16 cellular contexts compared by ENCODE assay signal in genomic region chr2:153416071-153416470, GRCh38.
"Had no signal": no experiment of that assay in that cellular context is flagged by ENCODE, and none has a peak within 500 bp of the region (broad histone marks: within the 10 kb centered on the region; RNA-seq: fewer than 3 reads in every experiment).

No MANE protein-coding gene starts in this region.

- ATAC-seq: activated CD8-positive, alpha-beta memory T cell treated with anti-CD3 and anti-CD28 coated beads, Interleukin-2, amount 10 ng/mL, durations not matched to agents 7 days and 5 days; esophagus mucosa; WTC11 had no signal

- H3K27me3 ChIP-seq: brain microvascular endothelial cell, right atrium auricular region, stomach had no signal

- H3K36me3 ChIP-seq: brain microvascular endothelial cell, left ventricle myocardium inferior, right atrium auricular region, stomach had no signal

- H3K4me1 ChIP-seq: left ventricle myocardium inferior, right atrium auricular region, stomach had no signal

- DNase-seq: activated CD4-positive, alpha-beta memory T cell treated with anti-CD3 and anti-CD28 coated beads for 36 hours; activated CD4-positive, alpha-beta T cell treated with anti-CD3 and anti-CD28 coated beads for 4 hours; activated CD8-positive, alpha-beta memory T cell treated with anti-CD3 and anti-CD28 coated beads, Interleukin-2, amount 10 ng/mL, durations not matched to agents 7 days and 5 days; brain microvascular endothelial cell; immature natural killer cell; kidney glomerular epithelial cell; left ventricle myocardium inferior; occipital lobe; stimulated activated CD4-positive, alpha-beta T cell treated with anti-CD3 and anti-CD28 coated beads, Interleukin-15, amount 100 ng/mL, for 24 hours; stimulated activated CD4-positive, alpha-beta T cell treated with anti-CD3 and anti-CD28 coated beads, Interleukin-2, amount 100 ng/mL, for 48 hours; stomach; trophoblast cell had no signal

- H3K9me3 ChIP-seq: left ventricle myocardium inferior, right atrium auricular region, stomach had no signal

- H3K4me3 ChIP-seq: coronary artery, left ventricle myocardium inferior, right atrium auricular region, stomach had no signal

- H3K27ac ChIP-seq: brain microvascular endothelial cell, coronary artery, left ventricle myocardium inferior, right atrium auricular region, stomach had no signal
